In the genomic region with DNA sequence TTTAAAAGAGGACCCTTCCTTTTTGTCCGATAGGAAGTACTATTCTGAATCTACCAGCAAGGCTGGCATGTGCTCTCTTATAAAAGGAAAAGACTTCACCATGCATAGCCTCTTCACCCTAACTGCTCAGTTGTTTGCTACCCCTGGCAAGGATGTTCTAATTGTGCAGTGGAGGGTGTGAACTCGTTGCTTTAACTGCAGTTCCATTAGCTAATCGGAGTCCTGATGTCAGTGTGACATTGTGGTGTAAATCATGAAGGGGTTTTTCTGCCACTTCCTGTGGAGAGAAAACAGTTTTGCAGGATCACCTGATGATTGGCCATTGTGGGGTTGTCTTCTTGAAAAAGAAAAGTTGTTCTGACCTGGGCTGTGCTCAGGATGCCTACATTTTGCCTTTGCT, we compare ENCODE assay signal across 11 cellular contexts.
DNase-seq lines count a peak whose midpoint lies in the region; ATAC-seq and TF ChIP-seq lines count a peak whose summit lies in the region.
"Had no signal": no experiment of that assay in that cellular context is flagged by ENCODE, and none has a peak within 500 bp of the region (broad histone marks: within the 10 kb centered on the region; RNA-seq: fewer than 3 reads in every experiment).

No MANE protein-coding gene starts in this region.

- H3K4me3 ChIP-seq in DND-41 (ENCODE audit: low read depth in 1 of 2, low read length in 2 of 2) (no peak overlapping the region), KMS-11 (IDR thresholded peaks at IDR 0.05; ENCODE audit: insufficient read depth, low read depth, low read length) (no peak overlapping the region), transverse colon (no peak overlapping the region)

- DNase-seq in DND-41 = no peak
- peak; percentile 38 for DNase-seq in iPS DF 19.7 (ENCODE audit: low read depth, low spot score)
- DNase-seq in transverse colon = no peak
- no peak for DNase-seq in GM19240 (ENCODE audit: insufficient read length, low spot score)
- DNase-seq in activated effector memory CD4-positive, alpha-beta T cell treated with anti-CD3 and anti-CD28 coated beads, Interleukin-2, amount 50 U/mL, for 16 hours = no peak
- DNase-seq in MCF 10A (ENCODE audit: unreplicated experiment) = no peak
- DNase-seq: midbrain, NCI-H524 treated with DMSO at 0.1 percent for 48 hours had no signal

- TF ChIP-seq CTCF in DND-41 (IDR thresholded peaks at IDR 0.05; ENCODE audit: borderline replicate concordance, extremely low read depth, low read length, poor library complexity, severe bottlenecking) (no peak), KMS-11 (conservative IDR thresholded peaks at IDR 0.05; ENCODE audit: low read depth, low read length) (no peak), transverse colon (IDR thresholded peaks at IDR 0.05) (no peak), MCF 10A (IDR thresholded peaks at IDR 0.05; ENCODE audit: unreplicated experiment) (no peak)

- CTCF ChIA-PET in MCF 10A (lab: Yijun Ruan, JAX) = interaction anchor here (0.9 to 3.1 kb wide), 3 partner anchors 10 to 445 kb away, joined by 3 to 14 read pairs (median 3); no protein-coding TSS in a partner anchor

- peaks cover 6% of the 10 kb centered on the region for H3K4me1 Mint-ChIP-seq in MCF 10A (ENCODE audit: insufficient read depth, unreplicated experiment)

- H3K9ac ChIP-seq in DND-41 (ENCODE audit: low read depth, low read length) = no peak overlapping the region
- no peak overlapping the region for H3K9ac ChIP-seq in KMS-11

- 41 to 48% methylated on average over 3 of the region's 3 CpGs for WGBS in transverse colon (ENCODE audit: low coverage in 1 of 2), 2 donors

- H3K9me3 ChIP-seq in DND-41 (ENCODE audit: insufficient read depth, low read length, severe bottlenecking) = no peaks in the 10 kb centered on the region
- H3K9me3 ChIP-seq in transverse colon = no peaks in the 10 kb centered on the region

- H3K36me3 ChIP-seq in DND-41 (ENCODE audit: insufficient read depth, low read length) (no peaks in the 10 kb centered on the region), KMS-11 (ENCODE audit: insufficient read depth) (no peaks in the 10 kb centered on the region), transverse colon (no peaks in the 10 kb centered on the region)

- intact Hi-C loops in transverse colon (cut with DNase I; ENCODE audit: low total_unique reads) = no loop called here
- intact Hi-C loops in MCF 10A (cut with micrococcal nuclease) = no loop called here

- H4K20me1 ChIP-seq in DND-41 (ENCODE audit: insufficient read depth, low read length) = no peaks in the 10 kb centered on the region
- no peaks in the 10 kb centered on the region for H4K20me1 ChIP-seq in KMS-11 (ENCODE audit: insufficient read depth)

- BruUV-seq in MCF 10A (replicated peaks; lab: Mats Ljungman, UMichigan) = no TSS peak

- no peaks in the 10 kb centered on the region for H3K4me1 ChIP-seq in DND-41 (ENCODE audit: insufficient read depth, low read length)
- peaks cover 18% of the 10 kb centered on the region for H3K4me1 ChIP-seq in KMS-11 (ENCODE audit: low read depth, poor library complexity, severe bottlenecking)
- H3K4me1 ChIP-seq in transverse colon = peaks cover 0 to 9% (median 3%) of the 10 kb centered on the region in 4 donors

- in situ Hi-C loops in transverse colon (cut with MboI; ENCODE audit: low pct_ligation_motif_present in 1 of 4, low pct_unique_long_range_greater_than_20kb in 1 of 4, low sequenced_read_pairs in 3 of 4) = loop anchor here in 2 of 4 donors (25.0 kb wide), 2 partner anchors 358 to 442 kb away; no protein-coding TSS in a partner anchor

- H3K4me2 ChIP-seq in DND-41 (ENCODE audit: insufficient read depth, low read length) (no peak overlapping the region), KMS-11 (no peak overlapping the region; the same call in 1 of the 2 replicates)

- ATAC-seq in DND-41 (ENCODE audit: insufficient read depth, low read depth) (peak; percentile 47; the same call in 2 of the 3 replicates), GM18907 (IDR thresholded peaks at IDR 0.05; ENCODE audit: unreplicated experiment) (peak; percentile 64)

- H2AFZ ChIP-seq in DND-41 (ENCODE audit: low read depth, low read length) (no peak overlapping the region), KMS-11 (ENCODE audit: low read depth) (peak overlapping the region; percentile 6; the same call in 1 of the 2 replicates)

- H3K79me2 ChIP-seq in DND-41 (ENCODE audit: insufficient read depth, low read length) = no peaks in the 10 kb centered on the region
- H3K79me2 ChIP-seq in KMS-11 (ENCODE audit: insufficient read depth, low read depth) = no peaks in the 10 kb centered on the region

- H3K4me3 Mint-ChIP-seq in MCF 10A (ENCODE audit: unreplicated experiment) = no peak overlapping the region
- H3K4me3 Mint-ChIP-seq: brain had no signal

- POLR2A ChIA-PET in MCF 10A (lab: Yijun Ruan, JAX) = no interaction called here

- H3K27me3 Mint-ChIP-seq in MCF 10A (ENCODE audit: insufficient read depth, unreplicated experiment) = no peaks in the 10 kb centered on the region
- H3K27me3 Mint-ChIP-seq: brain had no signal

- H3K9me3 Mint-ChIP-seq in MCF 10A (ENCODE audit: unreplicated experiment) = no peaks in the 10 kb centered on the region
- H3K9me3 Mint-ChIP-seq: brain had no signal

- no peak for TF ChIP-seq POLR2A in transverse colon (IDR thresholded peaks at IDR 0.05)

- no peak for TF ChIP-seq EP300 in transverse colon (IDR thresholded peaks at IDR 0.05; ENCODE audit: low read depth)

- no peak overlapping the region for H3K27ac Mint-ChIP-seq in MCF 10A (ENCODE audit: low read depth, unreplicated experiment)
- H3K27ac Mint-ChIP-seq: brain had no signal

- H3K27me3 ChIP-seq in DND-41 (ENCODE audit: insufficient read depth, low read length, poor library complexity) = peaks cover 11% of the 10 kb centered on the region
- H3K27me3 ChIP-seq in KMS-11 (ENCODE audit: insufficient read depth, low read depth) = no peaks in the 10 kb centered on the region
- H3K27me3 ChIP-seq in transverse colon = no peaks in the 10 kb centered on the region

- H3K27ac ChIP-seq in DND-41 (ENCODE audit: low read length) (no peak overlapping the region), KMS-11 (no peak overlapping the region), transverse colon (no peak overlapping the region)

- H3K36me3 Mint-ChIP-seq in MCF 10A (ENCODE audit: insufficient read depth, unreplicated experiment) = no peaks in the 10 kb centered on the region
- H3K36me3 Mint-ChIP-seq: brain had no signal
